Comparison of ENCODE assay signal across 8 cellular contexts in the genomic region with DNA sequence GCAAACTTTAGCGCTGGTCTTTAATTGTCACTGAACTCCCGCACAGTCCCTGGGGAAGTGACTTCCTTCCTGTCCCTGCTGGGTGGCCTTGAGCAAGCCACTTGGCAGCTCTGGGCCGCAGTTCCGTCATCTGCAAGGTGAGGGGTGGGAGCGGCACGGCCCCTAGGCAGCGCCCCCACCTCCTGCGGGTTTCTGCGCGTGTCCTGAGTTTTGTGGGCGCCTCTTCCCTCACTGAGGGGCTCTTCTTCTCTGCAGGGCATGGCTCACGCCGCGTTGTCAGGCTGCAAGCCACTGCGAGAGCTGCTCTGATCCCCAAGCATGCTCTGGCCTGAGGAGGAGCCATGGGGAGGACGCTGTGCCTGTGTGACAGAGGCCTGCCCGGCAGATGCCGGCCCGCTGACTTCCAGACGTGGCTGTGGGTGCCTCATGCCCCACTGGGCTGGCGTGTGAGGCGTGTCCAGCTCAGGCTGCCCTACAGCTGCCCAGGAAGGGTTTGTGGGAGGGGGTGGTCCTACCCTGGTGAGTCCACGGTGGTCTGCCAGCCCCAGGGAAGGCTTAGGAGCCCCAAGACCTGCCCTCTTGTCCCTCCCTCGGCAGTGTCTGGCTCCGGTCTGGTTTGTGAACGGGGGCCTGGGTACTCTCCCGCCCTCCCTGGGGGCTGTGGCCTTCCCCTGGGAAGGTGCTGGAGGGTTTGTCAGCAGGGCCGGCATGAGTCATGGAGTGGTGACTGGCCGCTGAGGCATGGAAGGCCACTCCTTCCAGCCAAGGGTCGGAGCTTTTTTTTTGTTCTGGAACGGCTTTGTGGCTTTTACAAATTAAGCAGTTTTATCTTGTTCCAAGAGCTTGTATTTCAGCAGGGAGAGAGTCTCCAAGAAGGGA.
DNase-seq lines count a peak whose midpoint lies in the region; ATAC-seq and TF ChIP-seq lines count a peak whose summit lies in the region.

No MANE protein-coding gene starts in this region.

- 1% methylated on average over 27 to 31 of the region's 31 CpGs for WGBS in GM23248 (ENCODE audit: low coverage in 1 of 2, low lambda C conversion rate in 2 of 2, missing lambda C conversion rate in 2 of 2), 2 experiments
- WGBS in esophagus squamous epithelium, 2 donors = 13 to 42% methylated on average over 3 to 4 of the region's 31 CpGs

- peaks cover 13% of the 10 kb centered on the region for H3K27me3 Mint-ChIP-seq in neural progenitor cell (ENCODE audit: insufficient read depth, low read depth)

- DNase-seq in AG04449 (ENCODE audit: low read depth, low spot score) = peak; percentile 97
- DNase-seq in GM23248 = peak; percentile 99
- peak; percentile 94 for DNase-seq in SK-MEL-5 (ENCODE audit: low read depth, low spot score)
- no peak for DNase-seq in esophagus squamous epithelium (lab: John Stamatoyannopoulos, UW)
- DNase-seq in neural progenitor cell (ENCODE audit: low spot score) = peak; percentile 23

- H3K9me2 ChIP-seq in GM23248 (ENCODE audit: insufficient read depth) = no peaks in the 10 kb centered on the region

- H3K36me3 ChIP-seq in GM23248 (ENCODE audit: low read depth) = no peaks in the 10 kb centered on the region
- no peaks in the 10 kb centered on the region for H3K36me3 ChIP-seq in esophagus squamous epithelium
- no peaks in the 10 kb centered on the region for H3K36me3 ChIP-seq in neural progenitor cell

- in situ Hi-C loops in GM23248 (cut with MboI) (loop anchor here (10.0 kb wide), 1 partner anchor 172 kb away; no protein-coding TSS in a partner anchor), SK-MEL-5 (cut with HindIII; ENCODE audit: low pct_unique_long_range_greater_than_20kb, low sequenced_read_pairs) (no loop called here)

- POLR2A ChIA-PET in AG04449 (lab: Yijun Ruan, JAX) = interaction anchor here (0.6 to 3.9 kb wide), 24 partner anchors 9 to 234 kb away, joined by 3 to 38 read pairs (median 4); no protein-coding TSS in a partner anchor

- H3F3A ChIP-seq in GM23248 (ENCODE audit: insufficient read depth) (peaks cover 52% of the 10 kb centered on the region), neural progenitor cell (ENCODE audit: low read depth) (no peaks in the 10 kb centered on the region)

- H2AFZ ChIP-seq in GM23248 = no peak overlapping the region
- H2AFZ ChIP-seq in neural progenitor cell (replicated peaks) = no peak overlapping the region

- CTCF ChIA-PET in AG04449 (lab: Yijun Ruan, JAX) = interaction anchor here (0.7 to 3.6 kb wide), 12 partner anchors 9 to 234 kb away, joined by 3 to 20 read pairs (median 3); no protein-coding TSS in a partner anchor

- H3K4me3 Mint-ChIP-seq in neural progenitor cell = no peak overlapping the region

- peak overlapping the region; percentile 93 for H3K27ac Mint-ChIP-seq in neural progenitor cell

- H4K20me1 ChIP-seq in GM23248 (ENCODE audit: insufficient read depth) = no peaks in the 10 kb centered on the region
- no peaks in the 10 kb centered on the region for H4K20me1 ChIP-seq in neural progenitor cell (ENCODE audit: low read depth)

- H3K9me3 Mint-ChIP-seq in neural progenitor cell = no peaks in the 10 kb centered on the region

- H3K4me1 ChIP-seq in GM23248 (ENCODE audit: insufficient read depth) (peaks cover 38% of the 10 kb centered on the region), esophagus squamous epithelium (peaks cover 72 to 96% (median 80%) of the 10 kb centered on the region in 3 donors), neural progenitor cell (peaks cover 20% of the 10 kb centered on the region)

- H3K4me2 ChIP-seq in GM23248 (ENCODE audit: unreplicated experiment) = peak overlapping the region; percentile 94
- no peak overlapping the region for H3K4me2 ChIP-seq in neural progenitor cell

- no peaks in the 10 kb centered on the region for H3K36me3 Mint-ChIP-seq in neural progenitor cell

- intact Hi-C loops in esophagus squamous epithelium (cut with DNase I) = loop anchor here (5.0 kb wide), 1 partner anchor 35 kb away; no protein-coding TSS in a partner anchor

- H3K9me3 ChIP-seq in GM23248 (ENCODE audit: low read depth) (no peaks in the 10 kb centered on the region), esophagus squamous epithelium (no peaks in the 10 kb centered on the region), neural progenitor cell (ENCODE audit: low read depth) (no peaks in the 10 kb centered on the region)

- peaks cover 55% of the 10 kb centered on the region for H3K4me1 Mint-ChIP-seq in neural progenitor cell

- H3K27ac ChIP-seq in GM23248 (peak overlapping the region; percentile 99), esophagus squamous epithelium (peak overlapping the region; percentile 89 to 97 (median 93)), neural progenitor cell (peak overlapping the region; percentile 55)

- peak in 2 of 4 donors; percentile 36 to 39 for TF ChIP-seq POLR2A in esophagus squamous epithelium (IDR thresholded peaks at IDR 0.05)

- H3K4me3 ChIP-seq in AG04449 (ENCODE audit: low read depth, low read length) (peak overlapping the region; percentile 72), GM23248 (peak overlapping the region; percentile 91), esophagus squamous epithelium (peak overlapping the region in 3 of 4 donors; percentile 51 to 67 (median 54)), neural progenitor cell (no peak overlapping the region)

- no peak for TF ChIP-seq CTCF in AG04449 (IDR thresholded peaks at IDR 0.05; ENCODE audit: insufficient read depth, low read length, missing control alignments)
- no peak for TF ChIP-seq CTCF in esophagus squamous epithelium (IDR thresholded peaks at IDR 0.05)
- TF ChIP-seq CTCF in neural progenitor cell (IDR thresholded peaks at IDR 0.05) = no peak

- ATAC-seq in HG03280 (IDR thresholded peaks at IDR 0.05; ENCODE audit: unreplicated experiment) (no peak), HG03565 (IDR thresholded peaks at IDR 0.05; ENCODE audit: unreplicated experiment) (no peak), HG03139 (IDR thresholded peaks at IDR 0.05; ENCODE audit: unreplicated experiment) (no peak)

- H3K79me2 ChIP-seq in GM23248 (ENCODE audit: insufficient read depth) (peaks cover 68% of the 10 kb centered on the region), neural progenitor cell (ENCODE audit: low read depth) (no peaks in the 10 kb centered on the region)

- H3K9ac ChIP-seq in GM23248 = peak overlapping the region; percentile 99
- no peak overlapping the region for H3K9ac ChIP-seq in neural progenitor cell

- H3K27me3 ChIP-seq in GM23248 (replicated peaks; ENCODE audit: insufficient read depth) (no peaks in the 10 kb centered on the region), esophagus squamous epithelium (no peaks in the 10 kb centered on the region), neural progenitor cell (no peaks in the 10 kb centered on the region)
